ENCODE assay signal across 8 cellular contexts in the genomic region with DNA sequence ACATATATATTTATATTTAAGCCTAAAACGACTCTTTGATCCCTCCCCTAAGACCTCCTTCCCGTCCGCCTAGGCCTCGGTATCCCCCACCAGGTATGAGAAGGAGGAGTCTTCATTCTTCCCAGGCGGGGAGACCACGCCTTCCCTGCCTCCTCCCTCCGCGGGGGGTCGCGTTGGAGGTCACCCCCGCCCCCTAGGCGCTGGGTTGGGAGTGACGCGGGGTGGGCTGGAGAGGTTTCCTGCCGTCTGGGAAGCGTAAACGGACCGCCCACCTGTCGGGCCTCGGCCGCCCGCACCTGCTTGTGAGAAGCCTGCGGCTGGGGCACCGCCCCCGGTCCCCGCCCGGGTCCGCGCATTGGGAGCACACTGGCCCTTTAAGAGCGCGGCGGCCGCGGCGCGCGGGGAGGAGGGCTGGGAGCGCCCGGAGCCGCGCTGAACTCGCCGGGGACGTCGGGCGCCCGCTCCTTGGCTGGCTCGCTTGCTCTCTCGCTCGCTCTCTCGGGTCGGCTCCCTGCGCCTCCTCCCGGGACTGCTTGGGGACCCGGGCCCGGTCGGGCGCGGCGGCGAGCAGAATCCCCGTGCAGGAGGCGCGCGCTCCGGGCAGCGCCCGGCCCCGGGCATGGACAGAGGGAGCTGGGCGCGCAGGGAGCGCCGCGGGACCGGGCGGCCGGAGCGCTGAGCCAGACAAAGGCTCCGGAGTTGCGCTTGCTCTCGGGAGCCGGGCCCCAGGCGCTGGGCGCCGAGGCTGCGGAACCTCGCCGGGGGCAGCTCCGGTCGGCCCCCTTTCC. TPM values are rescaled to one million over a fixed set of nuclear protein-coding genes. Genes with fewer than 3 reads are reported as not detected.
A peak's percentile ranks its signal among the peaks of the same experiment; 100 is the strongest.
DNase-seq lines count a peak whose midpoint lies in the region; ATAC-seq and TF ChIP-seq lines count a peak whose summit lies in the region.

A gene (plus strand): TSS at position 404 of the 788 bp plus-strand sequence. CDS start 597 bp downstream, outside the sequence.

- H3K4me1 Mint-ChIP-seq in activated T-cell treated with anti-CD3 and anti-CD28 coated beads, Interleukin-2, amount 50 U/mL, for 24 hours (ENCODE audit: low read depth): peaks cover 14% of the 10 kb centered on the region

- intact Hi-C loops in esophagus squamous epithelium (cut with DNase I): no loop called here

- H3K4me3 Mint-ChIP-seq in activated T-cell treated with anti-CD3 and anti-CD28 coated beads, Interleukin-2, amount 50 U/mL, for 24 hours: peak within 1 kb of the TSS; percentile 77

- H3K27me3 ChIP-seq in esophagus squamous epithelium (peaks cover 0 to 24% (median 0%) of the 10 kb centered on the region in 4 donors), muscle layer of duodenum (ENCODE audit: low read depth, low read length) (no peaks in the 10 kb centered on the region)

- H3K27me3 Mint-ChIP-seq in activated T-cell treated with anti-CD3 and anti-CD28 coated beads, Interleukin-2, amount 50 U/mL, for 24 hours: peaks cover 18% of the 10 kb centered on the region

- peak in 1 of 4 donors; percentile 46 for TF ChIP-seq POLR2A in esophagus squamous epithelium (IDR thresholded peaks at IDR 0.05)

- H3K4me3 ChIP-seq in esophagus squamous epithelium (peak within 1 kb of the TSS; percentile 55 to 79 (median 76)), muscle layer of duodenum (ENCODE audit: low read depth in 1 of 2, low read length in 2 of 2) (peak within 1 kb of the TSS; percentile 55 to 84)

- DNase-seq in NCI-H1436 (lab: John Stamatoyannopoulos, UW): peak; percentile 74
- DNase-seq in NCI-H1436 treated with DMSO at 0.1 percent for 48 hours (lab: John Stamatoyannopoulos, UW): no peak
- DNase-seq in NOMO-1 treated with DMSO at 0.1 percent for 48 hours (lab: John Stamatoyannopoulos, UW; ENCODE audit: unreplicated experiment): peak; percentile 44
- DNase-seq in activated T-cell treated with anti-CD3 and anti-CD28 coated beads, Interleukin-2, amount 50 U/mL, for 24 hours: peak; percentile 82
- peak; percentile 10 for DNase-seq in esophagus squamous epithelium (lab: John Stamatoyannopoulos, UW)
- DNase-seq in stimulated activated CD8-positive, alpha-beta memory T cell treated with anti-CD3 and anti-CD28 coated beads, Interleukin-7, amount 100 ng/mL, for 48 hours (ENCODE audit: extremely low read depth in 1 of 2, low read depth in 1 of 2): peak; percentile 45

- no peaks in the 10 kb centered on the region for H3K9me3 Mint-ChIP-seq in activated T-cell treated with anti-CD3 and anti-CD28 coated beads, Interleukin-2, amount 50 U/mL, for 24 hours

- peak within 1 kb of the TSS; percentile 61 for H3K27ac Mint-ChIP-seq in activated T-cell treated with anti-CD3 and anti-CD28 coated beads, Interleukin-2, amount 50 U/mL, for 24 hours

- H3K36me3 Mint-ChIP-seq in activated T-cell treated with anti-CD3 and anti-CD28 coated beads, Interleukin-2, amount 50 U/mL, for 24 hours (ENCODE audit: low read depth): peaks cover 9% of the 10 kb centered on the region

- H3K9me3 ChIP-seq in esophagus squamous epithelium (no peaks in the 10 kb centered on the region), muscle layer of duodenum (ENCODE audit: control insufficient read depth in 1 of 2, low read length in 2 of 2) (no peaks in the 10 kb centered on the region)

- 0 to 3% methylated on average over 9 to 11 of the region's 90 CpGs for WGBS in esophagus squamous epithelium, 2 donors

- TF ChIP-seq CTCF in esophagus squamous epithelium (IDR thresholded peaks at IDR 0.05): no peak

- H3K4me1 ChIP-seq in esophagus squamous epithelium (peaks cover 34 to 86% (median 35%) of the 10 kb centered on the region in 3 donors), muscle layer of duodenum (ENCODE audit: control insufficient read depth in 1 of 2, insufficient read depth in 2 of 2, low read length in 2 of 2) (peaks cover 13 to 62% of the 10 kb centered on the region in 2 donors)

- ATAC-seq in HG03175 (IDR thresholded peaks at IDR 0.05; ENCODE audit: unreplicated experiment): peak; percentile 56

- H3K27ac ChIP-seq in esophagus squamous epithelium: peak within 1 kb of the TSS; percentile 75 to 85 (median 80)
- peak within 1 kb of the TSS; percentile 16 for H3K27ac ChIP-seq in muscle layer of duodenum (ENCODE audit: low read length)

- no peaks in the 10 kb centered on the region for H3K36me3 ChIP-seq in esophagus squamous epithelium
- H3K36me3 ChIP-seq in muscle layer of duodenum (ENCODE audit: control insufficient read depth in 1 of 2, insufficient read depth in 2 of 2, low read length in 2 of 2): no peaks in the 10 kb centered on the region

RNA-seq across cellular contexts. Expression of the gene that starts here (rescaled TPM):
- 1 to 10 TPM; 2.9 to 6.5 (median 4.5) TPM for total RNA-seq in esophagus squamous epithelium
